31 cellular contexts compared by ENCODE assay signal in genomic region chr16:85537795-85538401, GRCh38.
DNase-seq lines count a peak whose midpoint lies in the region; ATAC-seq and TF ChIP-seq lines count a peak whose summit lies in the region.
"Had no signal": no experiment of that assay in that cellular context is flagged by ENCODE, and none has a peak within 500 bp of the region (broad histone marks: within the 10 kb centered on the region; RNA-seq: fewer than 3 reads in every experiment).

No MANE protein-coding gene starts in this region.

- DNase-seq in WERI-Rb-1 (no peak), right lobe of liver (peak in 1 of 3 donors; percentile 80), retina (peak; percentile 46), nephron progenitor cell (no peak), NCI-H2107 (lab: John Stamatoyannopoulos, UW) (no peak)
- DNase-seq: activated CD8-positive, alpha-beta memory T cell treated with anti-CD3 and anti-CD28 coated beads, Interleukin-2, amount 50 U/mL, for 48 hours; activated CD8-positive, alpha-beta T cell treated with anti-CD3 and anti-CD28 coated beads for 36 hours; AML-193; amygdala; CD8-positive, alpha-beta T cell; DMS153; effector CD8-positive, alpha-beta T cell; left ventricle myocardium inferior; MV-4-11; NCI-H1436; NCI-H2081; NCI-H2227 treated with DMSO at 0.1 percent for 48 hours; NCI-H526; occipital lobe; Peyer's patch; SIG-M5; stimulated activated naive CD4-positive, alpha-beta T cell treated with Interleukin-2 at 50 U/mL for 16 hours had no signal

- H3K4me2 ChIP-seq in BLaER1 treated with 17β-estradiol and CSF1 and Interleukin-3, amounts not matched to agents 10 nM and 100 nM, result peak overlapping the region in 7 of 11 experiments; percentile 21 to 97 (median 81); a peak in 7 of 22 replicates

- no peak overlapping the region for H3K4me3 Mint-ChIP-seq in nephron progenitor cell
- H3K4me3 Mint-ChIP-seq: activated CD8-positive, alpha-beta T cell treated with anti-CD3 and anti-CD28 coated beads for 36 hours; activated naive CD4-positive, alpha-beta T cell treated with anti-CD3 and anti-CD28 coated beads, Interleukin-2, amount 50 U/mL, for 24 hours; CD8-positive, alpha-beta T cell had no signal

- peaks cover 0 to 17% (median 11%) of the 10 kb centered on the region in 11 experiments; a peak in 15 of 22 replicates for H3K36me3 ChIP-seq in BLaER1 treated with 17β-estradiol and CSF1 and Interleukin-3, amounts not matched to agents 10 nM and 100 nM
- H3K36me3 ChIP-seq in WERI-Rb-1 (peaks cover 11% of the 10 kb centered on the region), right lobe of liver (no peaks in the 10 kb centered on the region)
- H3K36me3 ChIP-seq: left ventricle myocardium inferior, Peyer's patch, suprapubic skin had no signal

- intact Hi-C loops in right lobe of liver (cut with DNase I), result no loop called here

- H4K20me1 ChIP-seq in BLaER1 treated with 17β-estradiol and CSF1 and Interleukin-3, amounts not matched to agents 10 nM and 100 nM, result peaks cover 0 to 13% (median 0%) of the 10 kb centered on the region in 11 experiments; a peak in 1 of 22 replicates

- peak overlapping the region in 1 of 11 experiments; percentile 21; a peak in 2 of 22 replicates for H3K27ac ChIP-seq in BLaER1 treated with 17β-estradiol and CSF1 and Interleukin-3, amounts not matched to agents 10 nM and 100 nM
- H3K27ac ChIP-seq in WERI-Rb-1 (0 out of 2 replicates have a peak overlapping the region, but pooled peaks have one; percentile 24), right lobe of liver (peak overlapping the region; percentile 58 to 80 (median 80))
- H3K27ac ChIP-seq: coronary artery, epithelial cell of prostate, left ventricle myocardium inferior, Peyer's patch, skin epidermis, suprapubic skin had no signal

- no peak overlapping the region for H3K4me3 ChIP-seq in BLaER1 treated with 17β-estradiol and CSF1 and Interleukin-3, amounts not matched to agents 10 nM and 100 nM
- H3K4me3 ChIP-seq in WERI-Rb-1 (ENCODE audit: low read depth, low read length) (no peak overlapping the region), right lobe of liver (peak overlapping the region in 2 of 3 donors; percentile 1 to 20)
- H3K4me3 ChIP-seq: coronary artery, left ventricle myocardium inferior, Peyer's patch, skin epidermis, suprapubic skin had no signal

- H3K9me3 ChIP-seq in BLaER1 treated with 17β-estradiol and CSF1 and Interleukin-3, amounts not matched to agents 10 nM and 100 nM (replicated peaks in 1 of 11), result peaks cover 15 to 21% (median 18%) of the 10 kb centered on the region in 11 experiments
- peaks cover 4% of the 10 kb centered on the region for H3K9me3 ChIP-seq in WERI-Rb-1 (ENCODE audit: severe bottlenecking)
- H3K9me3 ChIP-seq in right lobe of liver, result no peaks in the 10 kb centered on the region
- H3K9me3 ChIP-seq: Peyer's patch had no signal

- peaks cover 18% of the 10 kb centered on the region for H3K27me3 Mint-ChIP-seq in nephron progenitor cell (ENCODE audit: low read depth, poor library complexity)
- H3K27me3 Mint-ChIP-seq: activated CD8-positive, alpha-beta T cell treated with anti-CD3 and anti-CD28 coated beads for 36 hours; activated naive CD4-positive, alpha-beta T cell treated with anti-CD3 and anti-CD28 coated beads, Interleukin-2, amount 50 U/mL, for 24 hours had no signal

- ATAC-seq in right lobe of liver (peak; percentile 15 to 60 (median 51)), HG03565 (IDR thresholded peaks at IDR 0.05; ENCODE audit: unreplicated experiment) (no peak), HG03045 (IDR thresholded peaks at IDR 0.05; ENCODE audit: unreplicated experiment) (no peak)
- ATAC-seq: activated CD8-positive, alpha-beta T cell treated with anti-CD3 and anti-CD28 coated beads for 36 hours; CD8-positive, alpha-beta T cell; HCT116 had no signal

- WGBS in right lobe of liver (ENCODE audit: insufficient coverage, low coverage, low lambda C conversion rate, missing lambda C conversion rate), result 34% methylated on average over 5 of the region's 17 CpGs

- no peak for TF ChIP-seq CTCF in WERI-Rb-1 (IDR thresholded peaks at IDR 0.05; ENCODE audit: low read depth, low read length)
- no peak for TF ChIP-seq CTCF in right lobe of liver (IDR thresholded peaks at IDR 0.05)
- no peak for TF ChIP-seq CTCF in nephron progenitor cell (IDR thresholded peaks at IDR 0.05)

- H3K4me1 Mint-ChIP-seq in nephron progenitor cell, result peaks cover 64% of the 10 kb centered on the region
- H3K4me1 Mint-ChIP-seq: activated naive CD4-positive, alpha-beta T cell treated with anti-CD3 and anti-CD28 coated beads, Interleukin-2, amount 50 U/mL, for 24 hours had no signal

- H3K9ac ChIP-seq in BLaER1 treated with 17β-estradiol and CSF1 and Interleukin-3, amounts not matched to agents 10 nM and 100 nM, result 0 out of 22 replicates have a peak overlapping the region, but pooled peaks of 1 of the 11 experiments have one; percentile 18

- peak; percentile 56 for TF ChIP-seq POLR2A in right lobe of liver (IDR thresholded peaks at IDR 0.05)

- H3K27me3 ChIP-seq in BLaER1 treated with 17β-estradiol and CSF1 and Interleukin-3, amounts not matched to agents 10 nM and 100 nM, result no peaks in the 10 kb centered on the region
- no peaks in the 10 kb centered on the region for H3K27me3 ChIP-seq in WERI-Rb-1 (ENCODE audit: insufficient read depth, low read depth, severe bottlenecking)
- no peaks in the 10 kb centered on the region for H3K27me3 ChIP-seq in right lobe of liver
- H3K27me3 ChIP-seq: Peyer's patch, suprapubic skin had no signal

- peaks cover 8% of the 10 kb centered on the region for H3K36me3 Mint-ChIP-seq in nephron progenitor cell (ENCODE audit: low read depth)
- H3K36me3 Mint-ChIP-seq: activated naive CD4-positive, alpha-beta T cell treated with anti-CD3 and anti-CD28 coated beads, Interleukin-2, amount 50 U/mL, for 24 hours; CD8-positive, alpha-beta T cell had no signal

- H3K4me1 ChIP-seq in BLaER1 treated with 17β-estradiol and CSF1 and Interleukin-3, amounts not matched to agents 10 nM and 100 nM, result peaks cover 44 to 76% (median 65%) of the 10 kb centered on the region in 10 experiments
- H3K4me1 ChIP-seq in right lobe of liver, result peaks cover 0 to 61% (median 24%) of the 10 kb centered on the region in 4 donors

- no peak overlapping the region for H3K27ac Mint-ChIP-seq in nephron progenitor cell
- H3K27ac Mint-ChIP-seq: activated CD8-positive, alpha-beta T cell treated with anti-CD3 and anti-CD28 coated beads for 36 hours; activated naive CD4-positive, alpha-beta T cell treated with anti-CD3 and anti-CD28 coated beads, Interleukin-2, amount 50 U/mL, for 24 hours; CD8-positive, alpha-beta T cell had no signal

- H3K9me3 Mint-ChIP-seq in nephron progenitor cell, result peaks cover 12% of the 10 kb centered on the region
- H3K9me3 Mint-ChIP-seq: activated naive CD4-positive, alpha-beta T cell treated with anti-CD3 and anti-CD28 coated beads, Interleukin-2, amount 50 U/mL, for 24 hours; CD8-positive, alpha-beta T cell had no signal

Comparison
In these comparisons a context has a peak if more than half of its experiments do, and no peak if none do; other contexts are left out.
1. H3K4me3 ChIP-seq: peak in right lobe of liver (2 of 3); none in BLaER1 treated with 17β-estradiol and CSF1 and Interleukin-3, amounts not matched to agents 10 nM and 100 nM (0 of 10) and WERI-Rb-1 (single experiment).
2. ATAC-seq: peak in right lobe of liver (4 of 4); none in HG03565 (single experiment) and HG03045 (single experiment).